In the genomic region with DNA sequence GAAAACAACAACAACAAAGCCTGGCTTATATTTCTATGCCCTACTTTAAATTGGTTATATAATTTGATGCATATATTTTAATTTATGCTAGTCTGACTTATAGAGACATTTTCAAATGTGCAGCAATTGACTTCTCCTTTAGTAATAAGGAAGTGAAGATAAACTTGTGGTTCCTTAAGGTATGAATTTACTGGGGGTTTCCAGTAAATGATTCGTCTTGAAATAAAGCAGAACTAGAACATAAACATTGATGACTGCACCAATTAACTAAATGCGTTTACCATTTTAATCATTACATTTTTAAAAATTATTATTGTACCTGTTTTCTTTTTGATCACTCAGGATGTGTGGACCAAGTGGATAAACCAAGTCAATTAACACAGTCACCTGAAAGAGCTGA, we compare ENCODE assay signal across 15 cellular contexts.
DNase-seq lines count a peak whose midpoint lies in the region; ATAC-seq and TF ChIP-seq lines count a peak whose summit lies in the region.
"Had no signal": no experiment of that assay in that cellular context is flagged by ENCODE, and none has a peak within 500 bp of the region (broad histone marks: within the 10 kb centered on the region; RNA-seq: fewer than 3 reads in every experiment).

No MANE protein-coding gene starts in this region.

- intact Hi-C loops in thyroid gland (cut with DNase I): no loop called here

- TF ChIP-seq POLR2A in thyroid gland (IDR thresholded peaks at IDR 0.05): no peak

- H3K36me3 ChIP-seq in thyroid gland: no peaks in the 10 kb centered on the region
- H3K36me3 ChIP-seq: cardiac muscle cell, transverse colon had no signal

- H3K9me3 ChIP-seq in thyroid gland: no peaks in the 10 kb centered on the region
- H3K9me3 ChIP-seq: transverse colon had no signal

- no peaks in the 10 kb centered on the region for H3K27me3 ChIP-seq in thyroid gland
- H3K27me3 ChIP-seq: cardiac muscle cell, transverse colon had no signal

- 44 to 58% methylated on average over 2 of the region's 2 CpGs for WGBS in thyroid gland, 2 donors

- H3K4me1 ChIP-seq in thyroid gland: no peaks in the 10 kb centered on the region
- H3K4me1 ChIP-seq: parathyroid adenoma, transverse colon had no signal

- DNase-seq in SKM-1 (lab: John Stamatoyannopoulos, UW; ENCODE audit: unreplicated experiment) (peak; percentile 36), thyroid gland (no peak), COR-L47 (lab: John Stamatoyannopoulos, UW) (no peak)
- DNase-seq in activated T-cell treated with anti-CD3 and anti-CD28 coated beads, Interleukin-2, amount 50 U/mL, for 1 hour: no peak
- no peak for DNase-seq in activated CD8-positive, alpha-beta memory T cell treated with anti-CD3 and anti-CD28 coated beads for 24 hours
- DNase-seq: activated T-cell treated with anti-CD3 and anti-CD28 coated beads, Interleukin-2, amount 50 U/mL, for 72 hours; foreskin fibroblast; NCI-H748 treated with DMSO at 0.1 percent for 48 hours; T-helper 2 cell; transverse colon had no signal

- TF ChIP-seq CTCF in thyroid gland (IDR thresholded peaks at IDR 0.05): no peak

- no peak overlapping the region for H3K4me3 ChIP-seq in thyroid gland (replicated peaks in 1 of 3)
- H3K4me3 ChIP-seq: cardiac muscle cell, transverse colon had no signal

- peak; percentile 90 for ATAC-seq in GM18520 (IDR thresholded peaks at IDR 0.05; ENCODE audit: unreplicated experiment)
- ATAC-seq in GM21528 (IDR thresholded peaks at IDR 0.05; ENCODE audit: low FRiP score, unreplicated experiment): peak; percentile 93
- peak; percentile 82 for ATAC-seq in HG03108 (IDR thresholded peaks at IDR 0.05; ENCODE audit: unreplicated experiment)
- ATAC-seq: activated T-cell treated with anti-CD3 and anti-CD28 coated beads, Interleukin-2, amount 50 U/mL, for 72 hours had no signal

- H3K27ac ChIP-seq in thyroid gland: no peak overlapping the region
- H3K27ac ChIP-seq: cardiac muscle cell, parathyroid adenoma, transverse colon had no signal
